In genomic region chr10:103350175-103350521, GRCh38 we compare ENCODE assay signal across 8 cellular contexts. TPM values are rescaled to one million over a fixed set of nuclear protein-coding genes. Genes with fewer than 3 reads are reported as not detected.
DNase-seq lines count a peak whose midpoint lies in the region; ATAC-seq and TF ChIP-seq lines count a peak whose summit lies in the region.

No MANE protein-coding gene starts in this region.

- peak overlapping the region; percentile 99 for H3K4me2 ChIP-seq in DOHH2 (ENCODE audit: low read length)
- peak overlapping the region; percentile 54 for H3K4me2 ChIP-seq in OCI-LY3 (ENCODE audit: low read length)
- H3K4me2 ChIP-seq in parathyroid adenoma (ENCODE audit: low read length) = peak overlapping the region; percentile 73

- no peaks in the 10 kb centered on the region for H3K27me3 ChIP-seq in DOHH2 (ENCODE audit: control insufficient read depth, low read length)
- H3K27me3 ChIP-seq in OCI-LY3 (ENCODE audit: low read depth, low read length) = no peaks in the 10 kb centered on the region
- H3K27me3 ChIP-seq in parathyroid adenoma (ENCODE audit: control insufficient read depth, insufficient read depth, low read length) = no peaks in the 10 kb centered on the region

- H3K4me3 ChIP-seq in DOHH2 (ENCODE audit: low read length) (peak overlapping the region; percentile 98), OCI-LY3 (ENCODE audit: low read length) (peak overlapping the region; percentile 92), epithelial cell of proximal tubule (ENCODE audit: low read depth, low read length) (peak overlapping the region; percentile 93), parathyroid adenoma (ENCODE audit: low read depth, low read length) (peak overlapping the region; percentile 53)

- DNase-seq in epithelial cell of proximal tubule (ENCODE audit: low read depth) (no peak), hippocampal formation (lab: John Stamatoyannopoulos, UW) (no peak)

- H3F3A ChIP-seq in DOHH2 (ENCODE audit: control insufficient read depth, insufficient read depth) = 0 out of 2 replicates have a peak, but pooled peaks cover 5% of the 10 kb centered on the region

- H3K9ac ChIP-seq in OCI-LY3 (ENCODE audit: low read length) (peak overlapping the region; percentile 84), parathyroid adenoma (peak overlapping the region; percentile 12)

- H4K20me1 ChIP-seq in DOHH2 (ENCODE audit: control insufficient read depth, insufficient read depth, low read depth, low read length) = no peaks in the 10 kb centered on the region
- H4K20me1 ChIP-seq in OCI-LY3 (ENCODE audit: insufficient read depth, low read length) = no peaks in the 10 kb centered on the region

- H3K9me3 ChIP-seq in DOHH2 (ENCODE audit: control insufficient read depth, insufficient read depth, low read length) (no peaks in the 10 kb centered on the region), OCI-LY3 (ENCODE audit: insufficient read depth, low read length) (no peaks in the 10 kb centered on the region), parathyroid adenoma (ENCODE audit: control insufficient read depth, low read length) (no peaks in the 10 kb centered on the region)

- ATAC-seq in HG02759 (IDR thresholded peaks at IDR 0.05; ENCODE audit: unreplicated experiment) (no peak), GM18868 (IDR thresholded peaks at IDR 0.05; ENCODE audit: unreplicated experiment) (no peak), HG02870 (IDR thresholded peaks at IDR 0.05; ENCODE audit: unreplicated experiment) (no peak)

- H3K27ac ChIP-seq in DOHH2 (ENCODE audit: low read depth, low read length) (peak overlapping the region; percentile 72), OCI-LY3 (ENCODE audit: low read length) (peak overlapping the region; percentile 45), parathyroid adenoma (peak overlapping the region; percentile 57)

- H3K9me2 ChIP-seq in DOHH2 (replicated peaks; ENCODE audit: control insufficient read depth, low read length) = no peaks in the 10 kb centered on the region

- H3K4me1 ChIP-seq in DOHH2 (ENCODE audit: control insufficient read depth, low read length) = peaks cover 36% of the 10 kb centered on the region
- peaks cover 10% of the 10 kb centered on the region; the same call in 1 of the 2 replicates for H3K4me1 ChIP-seq in OCI-LY3 (ENCODE audit: low read length)
- H3K4me1 ChIP-seq in parathyroid adenoma = peaks cover 4% of the 10 kb centered on the region

- H3K36me3 ChIP-seq in DOHH2 (ENCODE audit: control insufficient read depth, low read length) = peaks cover 39% of the 10 kb centered on the region
- H3K36me3 ChIP-seq in OCI-LY3 (replicated peaks; ENCODE audit: low read depth, low read length) = peaks cover 11% of the 10 kb centered on the region
- no peaks in the 10 kb centered on the region for H3K36me3 ChIP-seq in parathyroid adenoma (ENCODE audit: control insufficient read depth, insufficient read depth, low read length)

- TF ChIP-seq CTCF in DOHH2 (IDR thresholded peaks at IDR 0.05; ENCODE audit: low read depth, low read length, poor library complexity, severe bottlenecking) = no peak
- TF ChIP-seq CTCF in OCI-LY3 (IDR thresholded peaks at IDR 0.05; ENCODE audit: low read depth, low read length) = no peak
- TF ChIP-seq CTCF in epithelial cell of proximal tubule (conservative IDR thresholded peaks at IDR 0.05; ENCODE audit: low read depth, low read length) = no peak
- TF ChIP-seq CTCF in parathyroid adenoma (IDR thresholded peaks at IDR 0.05) = no peak

- H3K79me2 ChIP-seq in DOHH2 (ENCODE audit: control insufficient read depth, low read length) (peaks cover 32% of the 10 kb centered on the region), OCI-LY3 (ENCODE audit: low read length) (peaks cover 23% of the 10 kb centered on the region), parathyroid adenoma (no peaks in the 10 kb centered on the region)

- H2AFZ ChIP-seq in OCI-LY3 (ENCODE audit: low read depth, low read length) (no peak overlapping the region), parathyroid adenoma (peak overlapping the region; percentile 100)

RNA-seq across cellular contexts. Expression of gene PCGF6, which starts 0.8 kb away (rescaled TPM):
- total RNA-seq in epithelial cell of proximal tubule = 16.2 and 22.4 TPM in 2 replicates

RNA-seq across cellular contexts. Expression of gene TAF5, which starts 17.6 kb away (rescaled TPM):
- total RNA-seq in epithelial cell of proximal tubule = 7.5 and 11.3 TPM in 2 replicates

RNA-seq across cellular contexts. Expression of gene ATP5MK, which starts 46.1 kb away (rescaled TPM):
- total RNA-seq in epithelial cell of proximal tubule = 325 and 562 TPM in 2 replicates

RNA-seq across cellular contexts. Expression of gene PDCD11, which starts 46.3 kb away (rescaled TPM):
- total RNA-seq in epithelial cell of proximal tubule = 32.6 and 35.2 TPM in 2 replicates
